Comparison of ENCODE assay signal across 9 cellular contexts in genomic region chr13:57982782-57983181, GRCh38.
"Had no signal": no experiment of that assay in that cellular context is flagged by ENCODE, and none has a peak within 500 bp of the region (broad histone marks: within the 10 kb centered on the region; RNA-seq: fewer than 3 reads in every experiment).

No MANE protein-coding gene starts in this region.

- H3K27ac ChIP-seq: GM23248 had no signal

- H3K4me1 ChIP-seq: HAP-1 had no signal

- H3K9me3 ChIP-seq: HAP-1 had no signal

- H3K36me3 ChIP-seq: HAP-1 had no signal

- ATAC-seq: GM23338, HCT116 had no signal

- H3K4me3 ChIP-seq: GM23248, GM23338, HAP-1 had no signal

- DNase-seq: GM23248, GOT3, H7, H9, HCEC 1CT, HFFc6 had no signal
